ENCODE assay signal across 15 cellular contexts in genomic region chr6:157587127-157587729, GRCh38.
DNase-seq lines count a peak whose midpoint lies in the region; ATAC-seq and TF ChIP-seq lines count a peak whose summit lies in the region.
"Had no signal": no experiment of that assay in that cellular context is flagged by ENCODE, and none has a peak within 500 bp of the region (broad histone marks: within the 10 kb centered on the region; RNA-seq: fewer than 3 reads in every experiment).

No MANE protein-coding gene starts in this region.

- H3K4me1 ChIP-seq in body of pancreas: peaks cover 19% of the 10 kb centered on the region
- H3K4me1 ChIP-seq: BLaER1 had no signal

- DNase-seq in activated CD8-positive, alpha-beta memory T cell treated with anti-CD3 and anti-CD28 coated beads for 24 hours: peak; percentile 37
- no peak for DNase-seq in activated CD8-positive, alpha-beta memory T cell treated with anti-CD3 and anti-CD28 coated beads, Interleukin-2, amount 50 U/mL, for 48 hours
- DNase-seq in islet precursor cell (peak; percentile 19), posterior vena cava (ENCODE audit: low spot score) (peak; percentile 29), body of pancreas (no peak), T-helper 9 cell (no peak), GM13977 (ENCODE audit: low spot score) (no peak)
- DNase-seq: 8988T; AML-193; Calu3; CD8-positive, alpha-beta memory T cell; DMS 273 treated with DMSO at 0.1 percent for 48 hours; GM23248 had no signal

- H3K36me3 ChIP-seq in body of pancreas (replicated peaks in 1 of 2; ENCODE audit: insufficient read depth in 1 of 2, low read depth in 2 of 2): no peaks in the 10 kb centered on the region

- intact Hi-C loops in posterior vena cava (cut with DNase I) (no loop called here), body of pancreas (cut with DNase I) (no loop called here)

- H3K27me3 ChIP-seq in body of pancreas: no peaks in the 10 kb centered on the region
- H3K27me3 ChIP-seq: BLaER1 had no signal

- no peak overlapping the region for H3K27ac ChIP-seq in body of pancreas
- H3K27ac ChIP-seq: BLaER1, GM23248 had no signal

- ATAC-seq in body of pancreas: no peak
- ATAC-seq: HCT116 had no signal

- H3K9me3 ChIP-seq in body of pancreas: no peaks in the 10 kb centered on the region

- no peak for TF ChIP-seq CTCF in body of pancreas (IDR thresholded peaks at IDR 0.05)
- TF ChIP-seq CTCF in GM13977 (IDR thresholded peaks at IDR 0.05; ENCODE audit: extremely low read depth, insufficient read depth, missing control alignments): no peak

- H3K4me3 ChIP-seq in body of pancreas: no peak overlapping the region
- H3K4me3 ChIP-seq: BLaER1, GM23248 had no signal

- 52 to 55% methylated on average over 4 of the region's 4 CpGs for WGBS in body of pancreas, 2 donors

- no peak for TF ChIP-seq POLR2A in body of pancreas (IDR thresholded peaks at IDR 0.05)

- in situ Hi-C loops in GM13977 (cut with MboI; ENCODE audit: low pct_unique_long_range_greater_than_20kb, low sequenced_read_pairs, unreplicated experiment): no loop called here

Comparison
In these comparisons a context has a peak if more than half of its experiments do, and no peak if none do; other contexts are left out.
1. DNase-seq: peak in activated CD8-positive, alpha-beta memory T cell treated with anti-CD3 and anti-CD28 coated beads for 24 hours (single experiment), islet precursor cell (single experiment) and posterior vena cava (single experiment); none in activated CD8-positive, alpha-beta memory T cell treated with anti-CD3 and anti-CD28 coated beads, Interleukin-2, amount 50 U/mL, for 48 hours (single experiment), body of pancreas (0 of 4), T-helper 9 cell (single experiment) and GM13977 (single experiment).